Comparison of ENCODE assay signal across 18 cellular contexts in genomic region chr1:184014271-184014670, GRCh38.
DNase-seq lines count a peak whose midpoint lies in the region; ATAC-seq and TF ChIP-seq lines count a peak whose summit lies in the region.
"Had no signal": no experiment of that assay in that cellular context is flagged by ENCODE, and none has a peak within 500 bp of the region (broad histone marks: within the 10 kb centered on the region; RNA-seq: fewer than 3 reads in every experiment).

No MANE protein-coding gene starts in this region.

- DNase-seq in EH (ENCODE audit: low read depth) (peak; percentile 49), fibroblast of gingiva (ENCODE audit: low read depth) (peak; percentile 16), activated T-cell treated with anti-CD3 and anti-CD28 coated beads for 4 hours (no peak), NCI-H2227 (lab: John Stamatoyannopoulos, UW; ENCODE audit: unreplicated experiment) (no peak), NCI-H510A (lab: John Stamatoyannopoulos, UW) (no peak)
- DNase-seq: Calu3; CD8-positive, alpha-beta T cell; DMS79 treated with DMSO at 0.1 percent for 48 hours; EL; GOT3; H7; Karpas-422; KBM-7 had no signal

- TF ChIP-seq CTCF in HEK293 (tag by site-specific recombination; IDR thresholded peaks at IDR 0.05): no peak

- H3K36me3 ChIP-seq in HEK293 (ENCODE audit: control insufficient read depth in 2 of 2, insufficient read depth in 1 of 2, low read length in 2 of 2): no peaks in the 10 kb centered on the region
- H3K36me3 ChIP-seq: BLaER1 treated with 17β-estradiol and CSF1 and Interleukin-3, amounts not matched to agents 10 nM and 100 nM had no signal

- no peaks in the 10 kb centered on the region for H3K4me1 ChIP-seq in HEK293 (ENCODE audit: control insufficient read depth, insufficient read depth, low read length)

- no peaks in the 10 kb centered on the region for H3K9me3 ChIP-seq in HEK293 (ENCODE audit: control insufficient read depth, insufficient read depth, low read depth, low read length)

- no peak for ATAC-seq in HG03432 (IDR thresholded peaks at IDR 0.05; ENCODE audit: unreplicated experiment)
- ATAC-seq: CD8-positive, alpha-beta T cell; HCT116; HepG2 had no signal

- no peak overlapping the region for H3K4me3 ChIP-seq in HEK293 (ENCODE audit: low read depth, low read length)
- H3K4me3 ChIP-seq: BLaER1 treated with 17β-estradiol and CSF1 and Interleukin-3, amounts not matched to agents 10 nM and 100 nM had no signal

- no peak overlapping the region for H3K27ac ChIP-seq in HEK293 (ENCODE audit: extremely low read depth, low read depth, low read length)
- H3K27ac ChIP-seq: BLaER1 treated with 17β-estradiol and CSF1 and Interleukin-3, amounts not matched to agents 10 nM and 100 nM had no signal

- POLR2A ChIA-PET in HEK293 (lab: Yijun Ruan, JAX): no interaction called here

- CTCF ChIA-PET in HEK293 (lab: Yijun Ruan, JAX): interaction anchor here (0.6 kb wide), 1 partner anchor 1330 kb away, joined by 3 read pairs; no protein-coding TSS in a partner anchor

TF ChIP-seq in HEK293, 187 proteins besides CTCF, POLR2A, EP300 and RAD21:
- TF ChIP-seq PRDM1 (tag by site-specific recombination; IDR thresholded peaks at IDR 0.05): peak; percentile 90
- TF ChIP-seq FEZF1 (tag by site-specific recombination; IDR thresholded peaks at IDR 0.05): no peak

Comparison
In these comparisons a context has a peak if more than half of its experiments do, and no peak if none do; other contexts are left out.
1. DNase-seq: peak in EH (single experiment) and fibroblast of gingiva (single experiment); none in activated T-cell treated with anti-CD3 and anti-CD28 coated beads for 4 hours (single experiment), NCI-H2227 (single experiment) and NCI-H510A (single experiment).